Comparison of ENCODE assay signal across 1 cellular context in the genomic region with DNA sequence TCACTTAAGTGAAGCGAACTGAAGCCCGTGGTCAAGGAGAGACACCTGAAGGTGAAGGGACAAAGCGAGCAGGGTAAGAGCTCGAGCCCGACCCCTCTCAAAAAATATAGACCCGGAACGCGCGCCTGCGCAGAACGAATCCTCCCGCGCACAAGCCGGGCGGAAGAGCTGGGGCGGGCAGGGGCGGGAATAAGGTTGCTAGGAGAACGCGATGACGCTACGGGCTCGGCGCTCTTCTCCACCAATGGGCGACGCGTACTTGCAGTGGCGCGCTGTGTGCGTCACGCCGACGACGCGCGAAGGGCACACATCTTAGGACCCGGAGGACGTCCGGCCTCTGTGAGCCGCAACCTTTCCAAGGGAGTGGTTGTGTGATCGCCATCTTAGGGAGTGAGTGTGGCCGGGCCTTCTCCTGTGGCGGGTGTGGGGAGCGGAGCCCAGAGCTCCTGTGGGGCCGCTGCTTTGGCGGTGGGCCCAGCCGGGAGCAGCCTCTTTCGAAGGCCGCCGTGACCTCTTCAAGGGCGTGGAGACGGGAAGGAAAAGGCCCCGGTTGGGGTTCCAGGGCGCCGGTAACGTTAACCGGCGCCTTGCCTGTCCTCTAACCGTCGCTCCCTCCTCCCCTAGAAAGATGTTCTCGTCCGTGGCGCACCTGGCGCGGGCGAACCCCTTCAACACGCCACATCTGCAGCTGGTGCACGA.
TF ChIP-seq lines count a peak whose summit lies in the region.

A gene (plus strand): TSS at position 336 of the 699 bp plus-strand sequence. CDS start 293 bp downstream, at position 629.

TF ChIP-seq in K562, 482 proteins besides CTCF, POLR2A, EP300 and RAD21 (continued from another document and continues in another):
- TF ChIP-seq, protein P1, sequence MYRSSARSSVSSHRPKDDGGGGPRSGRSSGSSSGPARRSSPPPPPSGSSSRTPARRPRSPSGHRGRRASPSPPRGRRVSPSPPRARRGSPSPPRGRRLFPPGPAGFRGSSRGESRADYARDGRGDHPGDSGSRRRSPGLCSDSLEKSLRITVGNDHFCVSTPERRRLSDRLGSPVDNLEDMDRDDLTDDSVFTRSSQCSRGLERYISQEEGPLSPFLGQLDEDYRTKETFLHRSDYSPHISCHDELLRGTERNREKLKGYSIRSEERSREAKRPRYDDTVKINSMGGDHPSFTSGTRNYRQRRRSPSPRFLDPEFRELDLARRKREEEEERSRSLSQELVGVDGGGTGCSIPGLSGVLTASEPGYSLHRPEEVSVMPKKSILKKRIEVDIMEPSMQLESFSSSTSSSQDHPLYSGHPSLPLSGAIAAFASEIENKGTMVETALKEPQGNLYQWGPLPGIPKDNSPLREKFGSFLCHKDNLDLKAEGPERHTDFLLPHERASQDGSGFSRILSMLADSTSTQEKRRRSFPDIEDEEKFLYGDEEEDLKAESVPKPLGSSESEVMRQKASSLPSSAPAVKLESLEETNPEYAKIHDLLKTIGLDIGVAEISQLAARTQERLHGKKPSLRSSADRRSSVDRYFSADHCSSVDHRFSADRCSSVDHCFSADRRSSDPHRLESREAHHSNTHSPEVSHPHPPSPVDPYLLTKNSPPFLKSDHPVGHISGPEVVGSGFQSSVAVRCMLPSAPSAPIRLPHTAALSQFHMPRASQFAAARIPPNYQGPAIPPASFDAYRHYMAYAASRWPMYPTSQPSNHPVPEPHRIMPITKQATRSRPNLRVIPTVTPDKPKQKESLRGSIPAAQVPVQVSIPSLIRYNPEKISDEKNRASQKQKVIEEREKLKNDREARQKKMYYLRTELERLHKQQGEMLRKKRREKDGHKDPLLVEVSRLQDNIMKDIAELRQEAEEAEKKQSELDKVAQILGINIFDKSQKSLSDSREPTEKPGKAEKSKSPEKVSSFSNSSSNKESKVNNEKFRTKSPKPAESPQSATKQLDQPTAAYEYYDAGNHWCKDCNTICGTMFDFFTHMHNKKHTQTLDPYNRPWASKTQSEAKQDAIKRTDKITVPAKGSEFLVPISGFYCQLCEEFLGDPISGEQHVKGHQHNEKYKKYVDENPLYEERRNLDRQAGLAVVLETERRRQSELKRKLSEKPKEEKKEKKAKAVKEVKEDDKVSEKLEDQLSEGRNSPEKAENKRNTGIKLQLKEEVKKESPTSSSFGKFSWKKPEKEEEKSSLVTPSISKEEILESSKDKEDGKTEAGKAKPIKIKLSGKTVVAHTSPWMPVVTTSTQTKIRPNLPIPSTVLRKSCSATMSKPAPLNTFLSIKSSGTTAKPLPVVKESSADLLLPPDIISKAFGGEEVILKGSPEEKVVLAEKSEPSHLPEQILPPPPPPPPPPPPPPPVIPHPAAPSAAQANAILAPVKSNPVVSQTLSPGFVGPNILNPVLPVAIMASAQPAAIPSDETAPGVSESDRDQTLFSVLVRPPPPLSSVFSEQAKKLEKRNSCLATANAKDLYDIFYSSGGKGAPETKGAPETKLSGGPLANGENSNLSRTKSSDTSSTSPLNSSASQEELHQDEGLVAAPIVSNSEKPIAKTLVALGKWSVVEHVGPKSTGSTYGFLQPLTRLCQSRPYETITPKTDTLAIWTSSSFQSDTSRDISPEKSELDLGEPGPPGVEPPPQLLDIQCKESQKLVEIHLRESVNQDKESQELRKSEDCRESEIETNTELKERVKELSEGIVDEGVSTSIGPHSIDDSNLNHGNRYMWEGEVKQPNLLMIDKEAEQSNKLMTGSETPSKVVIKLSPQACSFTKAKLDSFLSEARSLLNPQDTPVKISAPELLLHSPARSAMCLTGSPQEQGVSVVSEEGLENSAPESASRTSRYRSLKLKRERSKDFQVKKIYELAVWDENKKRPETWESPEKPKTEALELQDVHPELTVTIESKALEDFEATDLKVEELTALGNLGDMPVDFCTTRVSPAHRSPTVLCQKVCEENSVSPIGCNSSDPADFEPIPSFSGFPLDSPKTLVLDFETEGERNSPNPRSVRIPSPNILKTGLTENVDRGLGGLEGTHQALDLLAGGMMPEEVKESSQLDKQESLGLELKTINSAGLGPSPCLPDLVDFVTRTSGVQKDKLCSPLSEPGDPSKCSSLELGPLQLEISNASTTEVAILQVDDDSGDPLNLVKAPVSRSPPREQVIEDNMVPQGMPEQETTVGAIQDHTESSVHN (IDR thresholded peaks at IDR 0.05; ENCODE audit: borderline replicate concordance in 1 of 2, low read depth in 1 of 2) = no peak
- 0 out of 2 replicates have a peak, but pooled peaks have one; percentile 39 for TF ChIP-seq BRD4 (IDR thresholded peaks at IDR 0.05)
- TF ChIP-seq TGIF2 (CRISPR knock-in tag; IDR thresholded peaks at IDR 0.05) = no peak; the same call in 1 of the 2 replicates
- no peak for TF ChIP-seq ZNF696 (CRISPR knock-in tag; conservative IDR thresholded peaks at IDR 0.05)
- TF ChIP-seq SIRT6 (IDR thresholded peaks at IDR 0.05; ENCODE audit: low read depth, low read length) = no peak
- TF ChIP-seq RHOXF2B (CRISPR knock-in tag; conservative IDR thresholded peaks at IDR 0.05) = no peak
- TF ChIP-seq JUNB (CRISPR knock-in tag; conservative IDR thresholded peaks at IDR 0.05) = no peak
- peak; percentile 90; the same call in 1 of the 2 replicates for TF ChIP-seq GTF2F1 (IDR thresholded peaks at IDR 0.05; ENCODE audit: low read depth, low read length)
- TF ChIP-seq CBX3 (IDR thresholded peaks at IDR 0.05; ENCODE audit: borderline replicate concordance in 1 of 2, low read length in 2 of 2) = peak in 1 of 2 experiments; percentile 9; a peak in 1 of 3 replicates
- TF ChIP-seq NELFE (IDR thresholded peaks at IDR 0.05; ENCODE audit: insufficient read depth, insufficient read length) = peak; percentile 61
- TF ChIP-seq MCM3 (IDR thresholded peaks at IDR 0.05) = no peak
- TF ChIP-seq POLR2AphosphoS2 (IDR thresholded peaks at IDR 0.05; ENCODE audit: low read length) = peak; percentile 79; the same call in 1 of the 2 replicates
- TF ChIP-seq L3MBTL2 (IDR thresholded peaks at IDR 0.05) = no peak
- TF ChIP-seq, protein P2, sequence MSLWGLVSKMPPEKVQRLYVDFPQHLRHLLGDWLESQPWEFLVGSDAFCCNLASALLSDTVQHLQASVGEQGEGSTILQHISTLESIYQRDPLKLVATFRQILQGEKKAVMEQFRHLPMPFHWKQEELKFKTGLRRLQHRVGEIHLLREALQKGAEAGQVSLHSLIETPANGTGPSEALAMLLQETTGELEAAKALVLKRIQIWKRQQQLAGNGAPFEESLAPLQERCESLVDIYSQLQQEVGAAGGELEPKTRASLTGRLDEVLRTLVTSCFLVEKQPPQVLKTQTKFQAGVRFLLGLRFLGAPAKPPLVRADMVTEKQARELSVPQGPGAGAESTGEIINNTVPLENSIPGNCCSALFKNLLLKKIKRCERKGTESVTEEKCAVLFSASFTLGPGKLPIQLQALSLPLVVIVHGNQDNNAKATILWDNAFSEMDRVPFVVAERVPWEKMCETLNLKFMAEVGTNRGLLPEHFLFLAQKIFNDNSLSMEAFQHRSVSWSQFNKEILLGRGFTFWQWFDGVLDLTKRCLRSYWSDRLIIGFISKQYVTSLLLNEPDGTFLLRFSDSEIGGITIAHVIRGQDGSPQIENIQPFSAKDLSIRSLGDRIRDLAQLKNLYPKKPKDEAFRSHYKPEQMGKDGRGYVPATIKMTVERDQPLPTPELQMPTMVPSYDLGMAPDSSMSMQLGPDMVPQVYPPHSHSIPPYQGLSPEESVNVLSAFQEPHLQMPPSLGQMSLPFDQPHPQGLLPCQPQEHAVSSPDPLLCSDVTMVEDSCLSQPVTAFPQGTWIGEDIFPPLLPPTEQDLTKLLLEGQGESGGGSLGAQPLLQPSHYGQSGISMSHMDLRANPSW (CRISPR knock-in tag; IDR thresholded peaks at IDR 0.05) = no peak
- TF ChIP-seq TEAD4 (IDR thresholded peaks at IDR 0.05; ENCODE audit: low read length) = no peak
- TF ChIP-seq TEAD4 (CRISPR knock-in tag; IDR thresholded peaks at IDR 0.05; ENCODE audit: borderline replicate concordance) = peak; percentile 55; the same call in 1 of the 2 replicates
- no peak for TF ChIP-seq RAD51 (IDR thresholded peaks at IDR 0.05; ENCODE audit: borderline replicate concordance, low read depth)
- peak; percentile 75; the same call in 1 of the 2 replicates for TF ChIP-seq BMI1 (IDR thresholded peaks at IDR 0.05; ENCODE audit: low read length)
- no peak for TF ChIP-seq ZNF121 (CRISPR knock-in tag; conservative IDR thresholded peaks at IDR 0.05)
- TF ChIP-seq MYC (IDR thresholded peaks at IDR 0.05; ENCODE audit: low read depth, low read length) = peak; percentile 93
- TF ChIP-seq MYC (CRISPR knock-in tag; IDR thresholded peaks at IDR 0.05; ENCODE audit: borderline replicate concordance, low read depth) = peak; percentile 74; the same call in 1 of the 2 replicates
- no peak for TF ChIP-seq PHTF2 (CRISPR knock-in tag; IDR thresholded peaks at IDR 0.05)
- TF ChIP-seq POLR2G (IDR thresholded peaks at IDR 0.05; ENCODE audit: low read depth, low read length) = peak; percentile 100
- TF ChIP-seq, protein P3, sequence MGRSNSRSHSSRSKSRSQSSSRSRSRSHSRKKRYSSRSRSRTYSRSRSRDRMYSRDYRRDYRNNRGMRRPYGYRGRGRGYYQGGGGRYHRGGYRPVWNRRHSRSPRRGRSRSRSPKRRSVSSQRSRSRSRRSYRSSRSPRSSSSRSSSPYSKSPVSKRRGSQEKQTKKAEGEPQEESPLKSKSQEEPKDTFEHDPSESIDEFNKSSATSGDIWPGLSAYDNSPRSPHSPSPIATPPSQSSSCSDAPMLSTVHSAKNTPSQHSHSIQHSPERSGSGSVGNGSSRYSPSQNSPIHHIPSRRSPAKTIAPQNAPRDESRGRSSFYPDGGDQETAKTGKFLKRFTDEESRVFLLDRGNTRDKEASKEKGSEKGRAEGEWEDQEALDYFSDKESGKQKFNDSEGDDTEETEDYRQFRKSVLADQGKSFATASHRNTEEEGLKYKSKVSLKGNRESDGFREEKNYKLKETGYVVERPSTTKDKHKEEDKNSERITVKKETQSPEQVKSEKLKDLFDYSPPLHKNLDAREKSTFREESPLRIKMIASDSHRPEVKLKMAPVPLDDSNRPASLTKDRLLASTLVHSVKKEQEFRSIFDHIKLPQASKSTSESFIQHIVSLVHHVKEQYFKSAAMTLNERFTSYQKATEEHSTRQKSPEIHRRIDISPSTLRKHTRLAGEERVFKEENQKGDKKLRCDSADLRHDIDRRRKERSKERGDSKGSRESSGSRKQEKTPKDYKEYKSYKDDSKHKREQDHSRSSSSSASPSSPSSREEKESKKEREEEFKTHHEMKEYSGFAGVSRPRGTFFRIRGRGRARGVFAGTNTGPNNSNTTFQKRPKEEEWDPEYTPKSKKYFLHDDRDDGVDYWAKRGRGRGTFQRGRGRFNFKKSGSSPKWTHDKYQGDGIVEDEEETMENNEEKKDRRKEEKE (IDR thresholded peaks at IDR 0.05; ENCODE audit: borderline replicate concordance in 1 of 2, control insufficient read depth in 1 of 2, low read depth in 2 of 2, low read length in 1 of 2) = no peak
- TF ChIP-seq KDM2B (CRISPR knock-in tag; IDR thresholded peaks at IDR 0.05) = no peak
- TF ChIP-seq, protein P4, sequence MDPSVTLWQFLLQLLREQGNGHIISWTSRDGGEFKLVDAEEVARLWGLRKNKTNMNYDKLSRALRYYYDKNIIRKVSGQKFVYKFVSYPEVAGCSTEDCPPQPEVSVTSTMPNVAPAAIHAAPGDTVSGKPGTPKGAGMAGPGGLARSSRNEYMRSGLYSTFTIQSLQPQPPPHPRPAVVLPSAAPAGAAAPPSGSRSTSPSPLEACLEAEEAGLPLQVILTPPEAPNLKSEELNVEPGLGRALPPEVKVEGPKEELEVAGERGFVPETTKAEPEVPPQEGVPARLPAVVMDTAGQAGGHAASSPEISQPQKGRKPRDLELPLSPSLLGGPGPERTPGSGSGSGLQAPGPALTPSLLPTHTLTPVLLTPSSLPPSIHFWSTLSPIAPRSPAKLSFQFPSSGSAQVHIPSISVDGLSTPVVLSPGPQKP (CRISPR knock-in tag; IDR thresholded peaks at IDR 0.05) = no peak
- TF ChIP-seq, protein P5, sequence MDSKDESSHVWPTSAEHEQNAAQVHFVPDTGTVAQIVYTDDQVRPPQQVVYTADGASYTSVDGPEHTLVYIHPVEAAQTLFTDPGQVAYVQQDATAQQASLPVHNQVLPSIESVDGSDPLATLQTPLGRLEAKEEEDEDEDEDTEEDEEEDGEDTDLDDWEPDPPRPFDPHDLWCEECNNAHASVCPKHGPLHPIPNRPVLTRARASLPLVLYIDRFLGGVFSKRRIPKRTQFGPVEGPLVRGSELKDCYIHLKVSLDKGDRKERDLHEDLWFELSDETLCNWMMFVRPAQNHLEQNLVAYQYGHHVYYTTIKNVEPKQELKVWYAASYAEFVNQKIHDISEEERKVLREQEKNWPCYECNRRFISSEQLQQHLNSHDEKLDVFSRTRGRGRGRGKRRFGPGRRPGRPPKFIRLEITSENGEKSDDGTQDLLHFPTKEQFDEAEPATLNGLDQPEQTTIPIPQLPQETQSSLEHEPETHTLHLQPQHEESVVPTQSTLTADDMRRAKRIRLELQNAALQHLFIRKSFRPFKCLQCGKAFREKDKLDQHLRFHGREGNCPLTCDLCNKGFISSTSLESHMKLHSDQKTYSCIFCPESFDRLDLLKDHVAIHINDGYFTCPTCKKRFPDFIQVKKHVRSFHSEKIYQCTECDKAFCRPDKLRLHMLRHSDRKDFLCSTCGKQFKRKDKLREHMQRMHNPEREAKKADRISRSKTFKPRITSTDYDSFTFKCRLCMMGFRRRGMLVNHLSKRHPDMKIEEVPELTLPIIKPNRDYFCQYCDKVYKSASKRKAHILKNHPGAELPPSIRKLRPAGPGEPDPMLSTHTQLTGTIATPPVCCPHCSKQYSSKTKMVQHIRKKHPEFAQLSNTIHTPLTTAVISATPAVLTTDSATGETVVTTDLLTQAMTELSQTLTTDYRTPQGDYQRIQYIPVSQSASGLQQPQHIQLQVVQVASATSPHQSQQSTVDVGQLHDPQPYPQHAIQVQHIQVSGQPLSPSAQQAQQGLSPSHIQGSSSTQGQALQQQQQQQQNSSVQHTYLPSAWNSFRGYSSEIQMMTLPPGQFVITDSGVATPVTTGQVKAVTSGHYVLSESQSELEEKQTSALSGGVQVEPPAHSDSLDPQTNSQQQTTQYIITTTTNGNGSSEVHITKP (IDR thresholded peaks at IDR 0.05; ENCODE audit: partially characterized antibody) = peak; percentile 28
- TF ChIP-seq, protein P6, sequence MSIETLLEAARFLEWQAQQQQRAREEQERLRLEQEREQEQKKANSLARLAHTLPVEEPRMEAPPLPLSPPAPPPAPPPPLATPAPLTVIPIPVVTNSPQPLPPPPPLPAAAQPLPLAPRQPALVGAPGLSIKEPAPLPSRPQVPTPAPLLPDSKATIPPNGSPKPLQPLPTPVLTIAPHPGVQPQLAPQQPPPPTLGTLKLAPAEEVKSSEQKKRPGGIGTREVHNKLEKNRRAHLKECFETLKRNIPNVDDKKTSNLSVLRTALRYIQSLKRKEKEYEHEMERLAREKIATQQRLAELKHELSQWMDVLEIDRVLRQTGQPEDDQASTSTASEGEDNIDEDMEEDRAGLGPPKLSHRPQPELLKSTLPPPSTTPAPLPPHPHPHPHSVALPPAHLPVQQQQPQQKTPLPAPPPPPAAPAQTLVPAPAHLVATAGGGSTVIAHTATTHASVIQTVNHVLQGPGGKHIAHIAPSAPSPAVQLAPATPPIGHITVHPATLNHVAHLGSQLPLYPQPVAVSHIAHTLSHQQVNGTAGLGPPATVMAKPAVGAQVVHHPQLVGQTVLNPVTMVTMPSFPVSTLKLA (conservative IDR thresholded peaks at IDR 0.05) = peak; percentile 68 to 76
- TF ChIP-seq, protein P7, sequence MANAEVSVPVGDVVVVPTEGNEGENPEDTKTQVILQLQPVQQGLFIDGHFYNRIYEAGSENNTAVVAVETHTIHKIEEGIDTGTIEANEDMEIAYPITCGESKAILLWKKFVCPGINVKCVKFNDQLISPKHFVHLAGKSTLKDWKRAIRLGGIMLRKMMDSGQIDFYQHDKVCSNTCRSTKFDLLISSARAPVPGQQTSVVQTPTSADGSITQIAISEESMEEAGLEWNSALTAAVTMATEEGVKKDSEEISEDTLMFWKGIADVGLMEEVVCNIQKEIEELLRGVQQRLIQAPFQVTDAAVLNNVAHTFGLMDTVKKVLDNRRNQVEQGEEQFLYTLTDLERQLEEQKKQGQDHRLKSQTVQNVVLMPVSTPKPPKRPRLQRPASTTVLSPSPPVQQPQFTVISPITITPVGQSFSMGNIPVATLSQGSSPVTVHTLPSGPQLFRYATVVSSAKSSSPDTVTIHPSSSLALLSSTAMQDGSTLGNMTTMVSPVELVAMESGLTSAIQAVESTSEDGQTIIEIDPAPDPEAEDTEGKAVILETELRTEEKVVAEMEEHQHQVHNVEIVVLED (CRISPR knock-in tag; IDR thresholded peaks at IDR 0.05) = peak; percentile 96
- peak; percentile 34; the same call in 1 of the 2 replicates for TF ChIP-seq RNF2 (IDR thresholded peaks at IDR 0.05)
